Comparison of ENCODE assay signal across 2 cellular contexts in the genomic region with DNA sequence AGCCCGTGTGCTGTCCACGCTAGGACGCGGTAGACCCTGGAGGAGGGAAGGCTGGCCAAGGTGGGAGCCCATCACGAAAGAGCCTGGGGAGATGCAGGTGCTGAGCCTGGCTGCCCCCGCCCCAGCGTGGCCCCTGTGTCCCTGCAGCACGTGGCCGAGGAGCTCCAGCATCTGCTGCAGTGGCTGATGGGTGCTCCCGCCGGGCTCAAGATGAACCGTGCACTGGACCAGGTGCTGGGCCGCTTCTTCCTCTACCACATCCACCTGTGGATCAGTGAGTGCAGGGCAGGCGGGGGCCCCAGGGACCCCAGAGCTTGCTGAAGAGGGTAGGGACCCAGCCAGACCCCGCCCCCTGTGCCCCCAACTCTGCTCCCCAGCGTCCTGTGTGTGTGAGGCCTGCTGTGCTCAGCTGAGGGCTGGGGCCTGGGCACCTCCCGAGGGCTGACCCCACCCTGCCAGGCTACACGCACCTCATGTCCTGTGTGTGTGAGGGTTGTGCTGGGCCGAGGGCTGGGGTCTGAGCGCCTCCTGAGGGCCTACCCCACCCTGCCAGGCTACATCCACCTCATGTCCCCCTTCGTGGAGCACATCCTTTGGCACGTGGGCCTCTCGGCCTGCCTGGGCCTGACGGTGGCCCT.
TF ChIP-seq lines count a peak whose summit lies in the region.

No MANE protein-coding gene starts in this region.

TF ChIP-seq in endothelial cell of umbilical vein, 7 proteins besides CTCF, POLR2A, EP300 and RAD21:
- TF ChIP-seq MYC (IDR thresholded peaks at IDR 0.05; ENCODE audit: low read depth, low read length) (no peak), POLR2AphosphoS5 (IDR thresholded peaks at IDR 0.05; ENCODE audit: insufficient read depth, low read depth, low read length) (peak; percentile 14)

TF ChIP-seq in WTC11, 78 proteins besides CTCF, POLR2A, EP300 and RAD21:
- no peak for TF ChIP-seq CDX4 (CRISPR knock-in tag; IDR thresholded peaks at IDR 0.05; ENCODE audit: borderline replicate concordance)
- no peak for TF ChIP-seq NR3C1 (CRISPR knock-in tag; conservative IDR thresholded peaks at IDR 0.05; ENCODE audit: low read depth)
- TF ChIP-seq E2F1 (CRISPR knock-in tag; IDR thresholded peaks at IDR 0.05): no peak
